Comparison of ENCODE assay signal across 20 cellular contexts in genomic region chr10:127619550-127619949, GRCh38.
A peak's percentile ranks its signal among the peaks of the same experiment; 100 is the strongest.
DNase-seq lines count a peak whose midpoint lies in the region; ATAC-seq and TF ChIP-seq lines count a peak whose summit lies in the region.
"Had no signal": no experiment of that assay in that cellular context is flagged by ENCODE, and none has a peak within 500 bp of the region (broad histone marks: within the 10 kb centered on the region; RNA-seq: fewer than 3 reads in every experiment).

No MANE protein-coding gene starts in this region.

- peaks cover 8% of the 10 kb centered on the region for H3K27me3 Mint-ChIP-seq in nephron (ENCODE audit: low read depth)
- no peaks in the 10 kb centered on the region for H3K27me3 Mint-ChIP-seq in activated CD8-positive, alpha-beta T cell treated with anti-CD3 and anti-CD28 coated beads, Interleukin-2, amount 10 ng/mL, durations not matched to agents 7 days and 5 days (ENCODE audit: low read depth)
- peaks cover 2% of the 10 kb centered on the region for H3K27me3 Mint-ChIP-seq in activated T-helper 1 cell treated with anti-CD3 and anti-CD28 coated beads, Interleukin-12 subunit alpha, Interleukin-12 subunit beta, Interleukin-2, Interleukin-4 antibody, amounts not matched to agents 30 ng/mL and 10 ng/mL and 1 ng/mL, durations not matched to agents 14 hours and 24 hours and 36 hours (ENCODE audit: insufficient read depth)
- no peaks in the 10 kb centered on the region; the same call in 1 of the 2 replicates for H3K27me3 Mint-ChIP-seq in WTC11 (ENCODE audit: low read depth)
- H3K27me3 Mint-ChIP-seq: activated CD4-positive, alpha-beta T cell treated with anti-CD3 and anti-CD28 coated beads, Interleukin-2, amount 10 ng/mL, durations not matched to agents 7 days and 5 days had no signal

- intact Hi-C loops in activated T-helper 1 cell treated with anti-CD3 and anti-CD28 coated beads, Interleukin-12 subunit alpha, Interleukin-12 subunit beta, Interleukin-2, Interleukin-4 antibody, amounts not matched to agents 30 ng/mL and 10 ng/mL and 1 ng/mL, durations not matched to agents 14 hours and 24 hours and 36 hours (cut with micrococcal nuclease): no loop called here

- CTCF ChIA-PET in activated CD8-positive, alpha-beta T cell treated with anti-CD3 and anti-CD28 coated beads, Interleukin-2, amount 10 ng/mL, durations not matched to agents 7 days and 5 days (lab: Charles Lee): no interaction called here
- CTCF ChIA-PET in WTC11 (lab: Charles Lee): no interaction called here

- peak overlapping the region; percentile 99 for H3K27ac ChIP-seq in caudate nucleus (ENCODE audit: low read depth, low read length)
- H3K27ac ChIP-seq: esophagus muscularis mucosa, GM23248, KMS-11, ovary, tibial nerve had no signal

- H3K4me1 Mint-ChIP-seq in nephron (peaks cover 16% of the 10 kb centered on the region), WTC11 (peaks cover 2% of the 10 kb centered on the region)
- H3K4me1 Mint-ChIP-seq in activated CD8-positive, alpha-beta T cell treated with anti-CD3 and anti-CD28 coated beads, Interleukin-2, amount 10 ng/mL, durations not matched to agents 7 days and 5 days (ENCODE audit: low read depth): no peaks in the 10 kb centered on the region
- H3K4me1 Mint-ChIP-seq in activated T-helper 1 cell treated with anti-CD3 and anti-CD28 coated beads, Interleukin-12 subunit alpha, Interleukin-12 subunit beta, Interleukin-2, Interleukin-4 antibody, amounts not matched to agents 30 ng/mL and 10 ng/mL and 1 ng/mL, durations not matched to agents 14 hours and 24 hours and 36 hours (ENCODE audit: low read depth): no peaks in the 10 kb centered on the region
- H3K4me1 Mint-ChIP-seq: activated CD4-positive, alpha-beta T cell treated with anti-CD3 and anti-CD28 coated beads, Interleukin-2, amount 10 ng/mL, durations not matched to agents 7 days and 5 days had no signal

- no peak for ATAC-seq in activated CD8-positive, alpha-beta T cell treated with anti-CD3 and anti-CD28 coated beads, Interleukin-2, amount 10 ng/mL, durations not matched to agents 7 days and 5 days
- no peak for ATAC-seq in WTC11
- ATAC-seq: CD8-positive, alpha-beta T cell had no signal

- H3K27ac Mint-ChIP-seq in nephron: peak overlapping the region; percentile 26 to 90 (median 64)
- no peak overlapping the region for H3K27ac Mint-ChIP-seq in activated CD8-positive, alpha-beta T cell treated with anti-CD3 and anti-CD28 coated beads, Interleukin-2, amount 10 ng/mL, durations not matched to agents 7 days and 5 days
- H3K27ac Mint-ChIP-seq in activated T-helper 1 cell treated with anti-CD3 and anti-CD28 coated beads, Interleukin-12 subunit alpha, Interleukin-12 subunit beta, Interleukin-2, Interleukin-4 antibody, amounts not matched to agents 30 ng/mL and 10 ng/mL and 1 ng/mL, durations not matched to agents 14 hours and 24 hours and 36 hours: no peak overlapping the region
- H3K27ac Mint-ChIP-seq in WTC11: no peak overlapping the region
- H3K27ac Mint-ChIP-seq: activated CD4-positive, alpha-beta T cell treated with anti-CD3 and anti-CD28 coated beads, Interleukin-2, amount 10 ng/mL, durations not matched to agents 7 days and 5 days; CD8-positive, alpha-beta T cell had no signal

- H3K36me3 Mint-ChIP-seq in nephron (ENCODE audit: low read depth): no peaks in the 10 kb centered on the region
- no peaks in the 10 kb centered on the region for H3K36me3 Mint-ChIP-seq in activated CD8-positive, alpha-beta T cell treated with anti-CD3 and anti-CD28 coated beads, Interleukin-2, amount 10 ng/mL, durations not matched to agents 7 days and 5 days (ENCODE audit: low read depth)
- H3K36me3 Mint-ChIP-seq in activated T-helper 1 cell treated with anti-CD3 and anti-CD28 coated beads, Interleukin-12 subunit alpha, Interleukin-12 subunit beta, Interleukin-2, Interleukin-4 antibody, amounts not matched to agents 30 ng/mL and 10 ng/mL and 1 ng/mL, durations not matched to agents 14 hours and 24 hours and 36 hours (ENCODE audit: low read depth): no peaks in the 10 kb centered on the region
- no peaks in the 10 kb centered on the region for H3K36me3 Mint-ChIP-seq in WTC11
- H3K36me3 Mint-ChIP-seq: CD8-positive, alpha-beta T cell had no signal

- peaks cover 3% of the 10 kb centered on the region for H3K9me3 Mint-ChIP-seq in nephron
- no peaks in the 10 kb centered on the region for H3K9me3 Mint-ChIP-seq in activated CD8-positive, alpha-beta T cell treated with anti-CD3 and anti-CD28 coated beads, Interleukin-2, amount 10 ng/mL, durations not matched to agents 7 days and 5 days (ENCODE audit: insufficient read depth)
- H3K9me3 Mint-ChIP-seq in activated T-helper 1 cell treated with anti-CD3 and anti-CD28 coated beads, Interleukin-12 subunit alpha, Interleukin-12 subunit beta, Interleukin-2, Interleukin-4 antibody, amounts not matched to agents 30 ng/mL and 10 ng/mL and 1 ng/mL, durations not matched to agents 14 hours and 24 hours and 36 hours: no peaks in the 10 kb centered on the region
- H3K9me3 Mint-ChIP-seq in WTC11: peaks cover 12% of the 10 kb centered on the region
- H3K9me3 Mint-ChIP-seq: activated CD4-positive, alpha-beta T cell treated with anti-CD3 and anti-CD28 coated beads, Interleukin-2, amount 10 ng/mL, durations not matched to agents 7 days and 5 days; CD8-positive, alpha-beta T cell had no signal

- H3K4me3 Mint-ChIP-seq in nephron (no peak overlapping the region), WTC11 (no peak overlapping the region)
- no peak overlapping the region for H3K4me3 Mint-ChIP-seq in activated CD8-positive, alpha-beta T cell treated with anti-CD3 and anti-CD28 coated beads, Interleukin-2, amount 10 ng/mL, durations not matched to agents 7 days and 5 days
- H3K4me3 Mint-ChIP-seq in activated T-helper 1 cell treated with anti-CD3 and anti-CD28 coated beads, Interleukin-12 subunit alpha, Interleukin-12 subunit beta, Interleukin-2, Interleukin-4 antibody, amounts not matched to agents 30 ng/mL and 10 ng/mL and 1 ng/mL, durations not matched to agents 14 hours and 24 hours and 36 hours: no peak overlapping the region
- H3K4me3 Mint-ChIP-seq: activated CD4-positive, alpha-beta T cell treated with anti-CD3 and anti-CD28 coated beads, Interleukin-2, amount 10 ng/mL, durations not matched to agents 7 days and 5 days; CD8-positive, alpha-beta T cell had no signal

- POLR2A ChIA-PET in activated CD8-positive, alpha-beta T cell treated with anti-CD3 and anti-CD28 coated beads, Interleukin-2, amount 10 ng/mL, durations not matched to agents 7 days and 5 days (lab: Charles Lee): no interaction called here
- POLR2A ChIA-PET in WTC11 (lab: Charles Lee): no interaction called here

- TF ChIP-seq CTCF in nephron (IDR thresholded peaks at IDR 0.05; ENCODE audit: unreplicated experiment in 3 of 3) (no peak), WTC11 (IDR thresholded peaks at IDR 0.05) (no peak)

- peak; percentile 31 for DNase-seq in LHCN-M2 (ENCODE audit: low read depth)
- DNase-seq in NCI-H2227 treated with DMSO at 0.1 percent for 48 hours (lab: John Stamatoyannopoulos, UW): peak; percentile 59
- peak in 59 of 61 donors; percentile 28 to 97 (median 87) for DNase-seq in caudate nucleus (lab: John Stamatoyannopoulos, UW)
- no peak for DNase-seq in activated CD8-positive, alpha-beta T cell treated with anti-CD3 and anti-CD28 coated beads, Interleukin-2, amount 10 ng/mL, durations not matched to agents 7 days and 5 days
- no peak for DNase-seq in activated T-helper 1 cell treated with anti-CD3 and anti-CD28 coated beads, Interleukin-12 subunit alpha, Interleukin-12 subunit beta, Interleukin-2, Interleukin-4 antibody, amounts not matched to agents 30 ng/mL and 10 ng/mL and 1 ng/mL, durations not matched to agents 14 hours and 24 hours and 36 hours (ENCODE audit: low spot score)
- no peak for DNase-seq in WTC11 (ENCODE audit: low spot score)
- no peak for DNase-seq in HCEC 1CT
- DNase-seq: activated CD4-positive, alpha-beta T cell treated with anti-CD3 and anti-CD28 coated beads, Interleukin-2, amount 10 ng/mL, durations not matched to agents 7 days and 5 days; CD8-positive, alpha-beta T cell; DND-41; GM23248; NCI-H446; ovary; stimulated activated CD4-positive, alpha-beta T cell treated with anti-CD3 and anti-CD28 coated beads, Interleukin-1b, Interleukin-23, amount 100 ng/mL, for 48 hours; stimulated activated naive CD4-positive, alpha-beta T cell; SW 1271 had no signal

TF ChIP-seq in WTC11, 78 proteins besides CTCF, POLR2A, EP300 and RAD21:
- no peak for TF ChIP-seq CREB1 (CRISPR knock-in tag; IDR thresholded peaks at IDR 0.05)

Comparison
In these comparisons a context has a peak if more than half of its experiments do, and no peak if none do; other contexts are left out.
1. DNase-seq: peak in LHCN-M2 (single experiment), NCI-H2227 treated with DMSO at 0.1 percent for 48 hours (single experiment) and caudate nucleus (59 of 61); none in activated CD8-positive, alpha-beta T cell treated with anti-CD3 and anti-CD28 coated beads, Interleukin-2, amount 10 ng/mL, durations not matched to agents 7 days and 5 days (single experiment), activated T-helper 1 cell treated with anti-CD3 and anti-CD28 coated beads, Interleukin-12 subunit alpha, Interleukin-12 subunit beta, Interleukin-2, Interleukin-4 antibody, amounts not matched to agents 30 ng/mL and 10 ng/mL and 1 ng/mL, durations not matched to agents 14 hours and 24 hours and 36 hours (single experiment), WTC11 (single experiment) and HCEC 1CT (single experiment).
2. H3K27ac Mint-ChIP-seq: peak in nephron (3 of 3); none in activated CD8-positive, alpha-beta T cell treated with anti-CD3 and anti-CD28 coated beads, Interleukin-2, amount 10 ng/mL, durations not matched to agents 7 days and 5 days (single experiment), activated T-helper 1 cell treated with anti-CD3 and anti-CD28 coated beads, Interleukin-12 subunit alpha, Interleukin-12 subunit beta, Interleukin-2, Interleukin-4 antibody, amounts not matched to agents 30 ng/mL and 10 ng/mL and 1 ng/mL, durations not matched to agents 14 hours and 24 hours and 36 hours (single experiment) and WTC11 (single experiment).